In genomic region chr12:29287622-29288021, GRCh38 we compare ENCODE assay signal across 2 cellular contexts.
A peak's percentile ranks its signal among the peaks of the same experiment; 100 is the strongest.
TF ChIP-seq lines count a peak whose summit lies in the region.

No MANE protein-coding gene starts in this region.

TF ChIP-seq in GM23338, 12 proteins besides CTCF, POLR2A, EP300 and RAD21 (continued from another document):
- no peak for TF ChIP-seq ETS1 (IDR thresholded peaks at IDR 0.05)
- TF ChIP-seq ZNF114 (CRISPR knock-in tag; IDR thresholded peaks at IDR 0.05) = no peak
- no peak for TF ChIP-seq JUNB (IDR thresholded peaks at IDR 0.05; ENCODE audit: unreplicated experiment)
- TF ChIP-seq ZNF462 (CRISPR knock-in tag; IDR thresholded peaks at IDR 0.05) = no peak
- TF ChIP-seq REST (IDR thresholded peaks at IDR 0.05; ENCODE audit: unreplicated experiment) = no peak

TF ChIP-seq in SK-N-SH, 30 proteins besides CTCF, POLR2A, EP300 and RAD21 (continued from another document):
- TF ChIP-seq REST (IDR thresholded peaks at IDR 0.05; ENCODE audit: low read depth, low read length) = no peak
- no peak for TF ChIP-seq FOXM1 (IDR thresholded peaks at IDR 0.05; ENCODE audit: low read depth)
- TF ChIP-seq SMC3 (IDR thresholded peaks at IDR 0.05; ENCODE audit: low read depth, low read length) = no peak
- 0 out of 2 replicates have a peak, but pooled peaks have one; percentile 6 for TF ChIP-seq TCF12 (IDR thresholded peaks at IDR 0.05)
TF ChIP-seq in SK-N-SH: peak in this region for 1.
